Comparison of ENCODE assay signal across 1 cellular context in genomic region chr2:62038980-62039771, GRCh38.
TF ChIP-seq lines count a peak whose summit lies in the region.

No MANE protein-coding gene starts in this region.

TF ChIP-seq in K562, 482 proteins besides CTCF, POLR2A, EP300 and RAD21 (continued from another document):
- TF ChIP-seq, protein P1, sequence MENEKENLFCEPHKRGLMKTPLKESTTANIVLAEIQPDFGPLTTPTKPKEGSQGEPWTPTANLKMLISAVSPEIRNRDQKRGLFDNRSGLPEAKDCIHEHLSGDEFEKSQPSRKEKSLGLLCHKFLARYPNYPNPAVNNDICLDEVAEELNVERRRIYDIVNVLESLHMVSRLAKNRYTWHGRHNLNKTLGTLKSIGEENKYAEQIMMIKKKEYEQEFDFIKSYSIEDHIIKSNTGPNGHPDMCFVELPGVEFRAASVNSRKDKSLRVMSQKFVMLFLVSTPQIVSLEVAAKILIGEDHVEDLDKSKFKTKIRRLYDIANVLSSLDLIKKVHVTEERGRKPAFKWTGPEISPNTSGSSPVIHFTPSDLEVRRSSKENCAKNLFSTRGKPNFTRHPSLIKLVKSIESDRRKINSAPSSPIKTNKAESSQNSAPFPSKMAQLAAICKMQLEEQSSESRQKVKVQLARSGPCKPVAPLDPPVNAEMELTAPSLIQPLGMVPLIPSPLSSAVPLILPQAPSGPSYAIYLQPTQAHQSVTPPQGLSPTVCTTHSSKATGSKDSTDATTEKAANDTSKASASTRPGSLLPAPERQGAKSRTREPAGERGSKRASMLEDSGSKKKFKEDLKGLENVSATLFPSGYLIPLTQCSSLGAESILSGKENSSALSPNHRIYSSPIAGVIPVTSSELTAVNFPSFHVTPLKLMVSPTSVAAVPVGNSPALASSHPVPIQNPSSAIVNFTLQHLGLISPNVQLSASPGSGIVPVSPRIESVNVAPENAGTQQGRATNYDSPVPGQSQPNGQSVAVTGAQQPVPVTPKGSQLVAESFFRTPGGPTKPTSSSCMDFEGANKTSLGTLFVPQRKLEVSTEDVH (IDR thresholded peaks at IDR 0.05; ENCODE audit: low read depth, partially characterized antibody), result no peak
- no peak for TF ChIP-seq GATAD2B (IDR thresholded peaks at IDR 0.05; ENCODE audit: borderline replicate concordance)
- TF ChIP-seq ATF3 (IDR thresholded peaks at IDR 0.05), result peak; percentile 84
- TF ChIP-seq ATF3 (CRISPR knock-in tag; conservative IDR thresholded peaks at IDR 0.05), result no peak
- TF ChIP-seq, protein P2, sequence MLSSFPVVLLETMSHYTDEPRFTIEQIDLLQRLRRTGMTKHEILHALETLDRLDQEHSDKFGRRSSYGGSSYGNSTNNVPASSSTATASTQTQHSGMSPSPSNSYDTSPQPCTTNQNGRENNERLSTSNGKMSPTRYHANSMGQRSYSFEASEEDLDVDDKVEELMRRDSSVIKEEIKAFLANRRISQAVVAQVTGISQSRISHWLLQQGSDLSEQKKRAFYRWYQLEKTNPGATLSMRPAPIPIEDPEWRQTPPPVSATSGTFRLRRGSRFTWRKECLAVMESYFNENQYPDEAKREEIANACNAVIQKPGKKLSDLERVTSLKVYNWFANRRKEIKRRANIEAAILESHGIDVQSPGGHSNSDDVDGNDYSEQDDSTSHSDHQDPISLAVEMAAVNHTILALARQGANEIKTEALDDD (IDR thresholded peaks at IDR 0.05), result peak; percentile 39; the same call in 1 of the 2 replicates
- no peak for TF ChIP-seq ZNF668 (CRISPR knock-in tag; IDR thresholded peaks at IDR 0.05)
- no peak for TF ChIP-seq SMARCE1 (IDR thresholded peaks at IDR 0.05)
- no peak for TF ChIP-seq ARID2 (IDR thresholded peaks at IDR 0.05)
- no peak for TF ChIP-seq SRSF7 (optimal IDR thresholded peaks at IDR 0.05; ENCODE audit: low read depth, low read length)
- TF ChIP-seq NR2C2 (CRISPR knock-in tag; IDR thresholded peaks at IDR 0.05), result no peak
- no peak for TF ChIP-seq NR2C2 (tag; IDR thresholded peaks at IDR 0.05)
- TF ChIP-seq TSHZ1 (CRISPR knock-in tag; IDR thresholded peaks at IDR 0.05), result no peak
- TF ChIP-seq MAFF (IDR thresholded peaks at IDR 0.05; ENCODE audit: low read length), result no peak
- no peak for TF ChIP-seq ZNF143 (CRISPR knock-in tag; IDR thresholded peaks at IDR 0.05)
- TF ChIP-seq MYNN (IDR thresholded peaks at IDR 0.05), result no peak
- TF ChIP-seq MYNN (CRISPR knock-in tag; IDR thresholded peaks at IDR 0.05), result no peak
- no peak for TF ChIP-seq ZNF316 (IDR thresholded peaks at IDR 0.05)
- TF ChIP-seq SP2 (IDR thresholded peaks at IDR 0.05; ENCODE audit: extremely low read depth, low read depth, low read length, poor library complexity, severe bottlenecking), result no peak
- TF ChIP-seq POLR2H (tag; IDR thresholded peaks at IDR 0.05; ENCODE audit: low read depth), result no peak
